1 cellular context compared by ENCODE assay signal in genomic region chr5:134122530-134122929, GRCh38.
TF ChIP-seq lines count a peak whose summit lies in the region.

No MANE protein-coding gene starts in this region.

TF ChIP-seq in GM12878, 131 proteins besides CTCF, POLR2A, EP300 and RAD21 (continued from another document):
- TF ChIP-seq USF1 (IDR thresholded peaks at IDR 0.05; ENCODE audit: borderline replicate concordance, extremely low read length, insufficient read depth, low read depth, low read length) (no peak), PKNOX1 (IDR thresholded peaks at IDR 0.05) (no peak), MEF2B (IDR thresholded peaks at IDR 0.05; ENCODE audit: partially characterized antibody, poor library complexity, severe bottlenecking) (peak; percentile 40), SMAD1 (IDR thresholded peaks at IDR 0.05; ENCODE audit: low read depth, partially characterized antibody) (no peak), IKZF2 (IDR thresholded peaks at IDR 0.05) (peak in 1 of 2 experiments; percentile 41; a peak in 1 of 4 replicates), NR2F1 (conservative IDR thresholded peaks at IDR 0.05) (peak; percentile 75), RELB (IDR thresholded peaks at IDR 0.05; ENCODE audit: low read depth) (0 out of 2 replicates have a peak, but pooled peaks have one; percentile 27), ZNF687 (IDR thresholded peaks at IDR 0.05) (peak; percentile 75; the same call in 1 of the 2 replicates), EED (IDR thresholded peaks at IDR 0.05; ENCODE audit: low read depth) (no peak), BHLHE40 (IDR thresholded peaks at IDR 0.05; ENCODE audit: borderline replicate concordance in 1 of 2, low read depth in 2 of 2, low read length in 1 of 2) (peak; percentile 44 to 51; a peak in 2 of 4 replicates), E4F1 (IDR thresholded peaks at IDR 0.05; ENCODE audit: borderline replicate concordance, partially characterized antibody) (no peak), IRF3 (IDR thresholded peaks at IDR 0.05) (no peak), MTA2 (IDR thresholded peaks at IDR 0.05; ENCODE audit: low read depth) (peak; percentile 39; the same call in 1 of the 2 replicates), HDGF (IDR thresholded peaks at IDR 0.05) (0 out of 2 replicates have a peak, but pooled peaks have one; percentile 45)
